Comparison of ENCODE assay signal across 9 cellular contexts in the genomic region with DNA sequence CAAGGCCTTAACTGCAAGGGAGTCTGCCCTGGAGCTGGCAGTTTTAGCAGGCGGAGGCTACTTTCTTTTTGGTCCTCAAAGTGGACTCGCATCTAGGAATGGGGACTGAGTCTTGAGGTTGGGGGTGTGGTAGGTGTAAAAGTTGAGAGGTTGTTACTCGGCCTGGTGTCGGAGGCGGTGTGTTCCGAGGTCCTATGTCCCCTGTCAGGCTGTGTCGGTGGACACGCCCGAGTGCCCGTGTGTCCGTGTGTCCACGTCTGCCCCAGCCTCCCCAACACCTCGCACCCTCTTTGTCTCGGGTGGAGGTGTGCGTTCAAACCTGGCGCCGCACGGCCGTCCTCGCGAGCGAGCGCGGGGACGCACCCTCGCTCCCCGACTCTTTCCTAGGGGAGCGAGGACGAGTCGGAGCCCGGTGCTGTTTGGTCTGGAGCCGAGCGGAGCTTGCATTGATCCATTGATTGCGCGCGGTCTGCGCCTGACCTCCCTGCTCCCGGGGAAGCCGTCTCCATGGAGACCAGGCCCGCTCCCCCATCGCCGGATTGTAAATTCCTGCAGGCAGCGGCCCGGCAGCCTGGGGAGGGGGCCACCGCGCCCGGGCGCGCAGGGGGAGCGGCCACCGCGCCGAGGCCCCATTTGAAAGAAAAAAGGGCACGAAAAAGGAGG. TPM values are rescaled to one million over a fixed set of nuclear protein-coding genes. Genes with fewer than 3 reads are reported as not detected.
DNase-seq lines count a peak whose midpoint lies in the region; ATAC-seq and TF ChIP-seq lines count a peak whose summit lies in the region.
"Had no signal": no experiment of that assay in that cellular context is flagged by ENCODE, and none has a peak within 500 bp of the region (broad histone marks: within the 10 kb centered on the region; RNA-seq: fewer than 3 reads in every experiment).

No MANE protein-coding gene starts in this region.

- H3K4me3 ChIP-seq in mucosa of descending colon = no peak overlapping the region

- intact Hi-C loops in mucosa of descending colon (cut with DNase I, micrococcal nuclease) = no loop called here

- TF ChIP-seq CTCF in mucosa of descending colon (IDR thresholded peaks at IDR 0.05) = no peak

- no peaks in the 10 kb centered on the region for H3K36me3 Mint-ChIP-seq in stimulated activated naive CD8-positive, alpha-beta T cell treated with anti-CD3 and anti-CD28 coated beads, Interleukin-15, Interleukin-2, amounts not matched to agents 100 ng/mL and 50 ng/mL, for 24 hours (ENCODE audit: low read depth)
- H3K36me3 Mint-ChIP-seq in central memory CD8-positive, alpha-beta T cell (ENCODE audit: insufficient read depth) = no peaks in the 10 kb centered on the region

- H3K27me3 Mint-ChIP-seq in stimulated activated naive CD8-positive, alpha-beta T cell treated with anti-CD3 and anti-CD28 coated beads, Interleukin-15, Interleukin-2, amounts not matched to agents 100 ng/mL and 50 ng/mL, for 24 hours = peaks cover 79% of the 10 kb centered on the region
- H3K27me3 Mint-ChIP-seq in central memory CD8-positive, alpha-beta T cell = peaks cover 83% of the 10 kb centered on the region

- no peaks in the 10 kb centered on the region for H3K9me3 ChIP-seq in mucosa of descending colon

- H3K4me1 ChIP-seq in mucosa of descending colon (ENCODE audit: low read depth) = peaks cover 8% of the 10 kb centered on the region

- no peak for ATAC-seq in stimulated activated naive CD8-positive, alpha-beta T cell treated with anti-CD3 and anti-CD28 coated beads, Interleukin-15, Interleukin-2, amounts not matched to agents 100 U/mL and 50 U/mL, for 24 hours
- ATAC-seq in central memory CD8-positive, alpha-beta T cell (replicated peaks; ENCODE audit: extremely low read depth, poor library complexity, severe bottlenecking) = no peak
- ATAC-seq in mucosa of descending colon (peak; percentile 21), GM18519 (IDR thresholded peaks at IDR 0.05; ENCODE audit: low FRiP score, unreplicated experiment) (no peak)

- no peak overlapping the region for H3K27ac Mint-ChIP-seq in stimulated activated naive CD8-positive, alpha-beta T cell treated with anti-CD3 and anti-CD28 coated beads, Interleukin-15, Interleukin-2, amounts not matched to agents 100 ng/mL and 50 ng/mL, for 24 hours
- no peak overlapping the region for H3K27ac Mint-ChIP-seq in central memory CD8-positive, alpha-beta T cell (ENCODE audit: low read depth)

- DNase-seq in stimulated activated naive CD8-positive, alpha-beta T cell treated with anti-CD3 and anti-CD28 coated beads, Interleukin-15, Interleukin-2, amounts not matched to agents 100 U/mL and 50 U/mL, for 24 hours = no peak
- no peak for DNase-seq in central memory CD8-positive, alpha-beta T cell (ENCODE audit: low spot score in 2 of 2)
- peak in 1 of 3 donors; percentile 28 for DNase-seq in mucosa of descending colon
- no peak for DNase-seq in hippocampal formation (lab: John Stamatoyannopoulos, UW)
- DNase-seq in activated gamma-delta T cell (lab: John Stamatoyannopoulos, UW) = no peak
- DNase-seq in stimulated activated CD8-positive, alpha-beta memory T cell treated with anti-CD3 and anti-CD28 coated beads, Interleukin-4, amount 100 ng/mL, for 48 hours = no peak
- DNase-seq: NCI-H2029 had no signal

- H3K4me1 Mint-ChIP-seq in stimulated activated naive CD8-positive, alpha-beta T cell treated with anti-CD3 and anti-CD28 coated beads, Interleukin-15, Interleukin-2, amounts not matched to agents 100 ng/mL and 50 ng/mL, for 24 hours (ENCODE audit: low read depth) = peaks cover 4% of the 10 kb centered on the region
- peaks cover 8% of the 10 kb centered on the region for H3K4me1 Mint-ChIP-seq in central memory CD8-positive, alpha-beta T cell

- no peaks in the 10 kb centered on the region for H3K36me3 ChIP-seq in mucosa of descending colon (ENCODE audit: low read depth)

- peak overlapping the region; percentile 53 for H3K4me3 Mint-ChIP-seq in stimulated activated naive CD8-positive, alpha-beta T cell treated with anti-CD3 and anti-CD28 coated beads, Interleukin-15, Interleukin-2, amounts not matched to agents 100 ng/mL and 50 ng/mL, for 24 hours
- H3K4me3 Mint-ChIP-seq in central memory CD8-positive, alpha-beta T cell = peak overlapping the region; percentile 72

- no peaks in the 10 kb centered on the region for H3K9me3 Mint-ChIP-seq in stimulated activated naive CD8-positive, alpha-beta T cell treated with anti-CD3 and anti-CD28 coated beads, Interleukin-15, Interleukin-2, amounts not matched to agents 100 ng/mL and 50 ng/mL, for 24 hours
- no peaks in the 10 kb centered on the region for H3K9me3 Mint-ChIP-seq in central memory CD8-positive, alpha-beta T cell

RNA-seq across cellular contexts. Expression of a gene that starts 0.5 kb away (rescaled TPM):
- 10 to 100 TPM in 1 of 3 donors, under 1 TPM in 2; 0.14 to 11.6 (median 0.26) TPM for total RNA-seq in mucosa of descending colon

RNA-seq across cellular contexts. Expression of a gene that starts 46.2 kb away (rescaled TPM):
- 10 to 100 TPM; 33.2 to 42.6 (median 36.2) TPM for total RNA-seq in mucosa of descending colon
